Comparison of ENCODE assay signal across 8 cellular contexts in the genomic region with DNA sequence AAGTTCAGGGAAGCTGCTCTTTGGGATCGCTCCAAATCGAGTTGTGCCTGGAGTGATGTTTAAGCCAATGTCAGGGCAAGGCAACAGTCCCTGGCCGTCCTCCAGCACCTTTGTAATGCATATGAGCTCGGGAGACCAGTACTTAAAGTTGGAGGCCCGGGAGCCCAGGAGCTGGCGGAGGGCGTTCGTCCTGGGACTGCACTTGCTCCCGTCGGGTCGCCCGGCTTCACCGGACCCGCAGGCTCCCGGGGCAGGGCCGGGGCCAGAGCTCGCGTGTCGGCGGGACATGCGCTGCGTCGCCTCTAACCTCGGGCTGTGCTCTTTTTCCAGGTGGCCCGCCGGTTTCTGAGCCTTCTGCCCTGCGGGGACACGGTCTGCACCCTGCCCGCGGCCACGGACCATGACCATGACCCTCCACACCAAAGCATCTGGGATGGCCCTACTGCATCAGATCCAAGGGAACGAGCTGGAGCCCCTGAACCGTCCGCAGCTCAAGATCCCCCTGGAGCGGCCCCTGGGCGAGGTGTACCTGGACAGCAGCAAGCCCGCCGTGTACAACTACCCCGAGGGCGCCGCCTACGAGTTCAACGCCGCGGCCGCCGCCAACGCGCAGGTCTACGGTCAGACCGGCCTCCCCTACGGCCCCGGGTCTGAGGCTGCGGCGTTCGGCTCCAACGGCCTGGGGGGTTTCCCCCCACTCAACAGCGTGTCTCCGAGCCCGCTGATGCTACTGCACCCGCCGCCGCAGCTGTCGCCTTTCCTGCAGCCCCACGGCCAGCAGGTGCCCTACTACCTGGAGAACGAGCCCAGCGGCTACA. TPM values are rescaled to one million over a fixed set of nuclear protein-coding genes. Genes with fewer than 3 reads are reported as not detected.
DNase-seq lines count a peak whose midpoint lies in the region; ATAC-seq and TF ChIP-seq lines count a peak whose summit lies in the region.

A gene (plus strand): TSS at position 170 of the 818 bp plus-strand sequence. CDS start 231 bp downstream, at position 401.

- H3K36me3 Mint-ChIP-seq in CD8-positive, alpha-beta T cell: no peaks in the 10 kb centered on the region
- no peaks in the 10 kb centered on the region for H3K36me3 Mint-ChIP-seq in central memory CD8-positive, alpha-beta T cell (ENCODE audit: insufficient read depth)
- H3K36me3 Mint-ChIP-seq in type B pancreatic cell: no peaks in the 10 kb centered on the region

- H3K18ac ChIP-seq in IMR-90 (ENCODE audit: low read depth, low read length): no peak within 1 kb of the TSS

- no peak within 1 kb of the TSS for H3K23ac ChIP-seq in IMR-90 (ENCODE audit: low read depth, low read length)

- peaks cover 39% of the 10 kb centered on the region for H3K27me3 Mint-ChIP-seq in CD8-positive, alpha-beta T cell (ENCODE audit: low read depth)
- peaks cover 85% of the 10 kb centered on the region for H3K27me3 Mint-ChIP-seq in central memory CD8-positive, alpha-beta T cell
- peaks cover 94% of the 10 kb centered on the region for H3K27me3 Mint-ChIP-seq in type B pancreatic cell

- CTCF ChIA-PET in CD8-positive, alpha-beta T cell (lab: Charles Lee): interaction anchor here (1.1 kb wide), 1 partner anchor 9 kb away, joined by 3 read pairs; no protein-coding TSS in a partner anchor
- CTCF ChIA-PET in IMR-90 (lab: Yijun Ruan, JAX): no interaction called here

- no peak within 1 kb of the TSS for H4K91ac ChIP-seq in IMR-90 (ENCODE audit: insufficient read depth, low read depth, low read length)

- POLR2A ChIA-PET in CD8-positive, alpha-beta T cell (lab: Charles Lee): interaction anchor here (1.0 kb wide), 1 partner anchor 9 kb away, joined by 3 read pairs; no protein-coding TSS in a partner anchor
- POLR2A ChIA-PET in IMR-90 (lab: Charles Lee; ENCODE audit: unreplicated experiment): no interaction called here

- H3K4me3 Mint-ChIP-seq in CD8-positive, alpha-beta T cell: peak within 1 kb of the TSS; percentile 60
- peak within 1 kb of the TSS; percentile 58 for H3K4me3 Mint-ChIP-seq in central memory CD8-positive, alpha-beta T cell
- H3K4me3 Mint-ChIP-seq in type B pancreatic cell: peak within 1 kb of the TSS; percentile 87

- H3K4me1 Mint-ChIP-seq in CD8-positive, alpha-beta T cell (ENCODE audit: low read depth): peaks cover 12% of the 10 kb centered on the region
- H3K4me1 Mint-ChIP-seq in central memory CD8-positive, alpha-beta T cell: peaks cover 13% of the 10 kb centered on the region
- H3K4me1 Mint-ChIP-seq in type B pancreatic cell (ENCODE audit: unreplicated experiment): peaks cover 17% of the 10 kb centered on the region

- peak within 1 kb of the TSS; percentile 11 for H2AFZ ChIP-seq in IMR-90 (replicated peaks; ENCODE audit: low read length, poor library complexity)

- WGBS in IMR-90 (ENCODE audit: extremely low coverage in 2 of 2, insufficient read length in 1 of 2), 2 experiments: 2% methylated on average over 20 of the region's 67 CpGs; no CpG with 5 or more reads in 1 of the 2 experiments

- no peak for ATAC-seq in CD8-positive, alpha-beta T cell
- ATAC-seq in IMR-90 (ENCODE audit: low read depth) (no peak), lower lobe of right lung (peak; percentile 61 to 63), HG02763 (IDR thresholded peaks at IDR 0.05; ENCODE audit: unreplicated experiment) (no peak), HG02981 (IDR thresholded peaks at IDR 0.05; ENCODE audit: unreplicated experiment) (no peak), HG03432 (IDR thresholded peaks at IDR 0.05; ENCODE audit: unreplicated experiment) (no peak)
- no peak for ATAC-seq in central memory CD8-positive, alpha-beta T cell (replicated peaks; ENCODE audit: extremely low read depth, poor library complexity, severe bottlenecking)

- dilution Hi-C loops in IMR-90 (cut with HindIII; ENCODE audit: low sequenced_read_pairs, unreplicated experiment): no loop called here

- no peak for TF ChIP-seq RAD21 in IMR-90 (IDR thresholded peaks at IDR 0.05; ENCODE audit: low read length)

- H3K36me3 ChIP-seq in CD8-positive, alpha-beta T cell (ENCODE audit: insufficient read depth, low read length): no peaks in the 10 kb centered on the region
- H3K36me3 ChIP-seq in IMR-90 (ENCODE audit: control insufficient read depth, insufficient read depth, low read length) (no peaks in the 10 kb centered on the region), lower lobe of right lung (no peaks in the 10 kb centered on the region)

- no peak for DNase-seq in CD8-positive, alpha-beta T cell
- DNase-seq in IMR-90 (no peak), lower lobe of right lung (peak; percentile 45), type B pancreatic cell (ENCODE audit: extremely low spot score, unreplicated experiment) (no peak)
- no peak for DNase-seq in central memory CD8-positive, alpha-beta T cell (ENCODE audit: low spot score in 2 of 2)

- no peak within 1 kb of the TSS for H2AK9ac ChIP-seq in IMR-90 (replicated peaks; ENCODE audit: low read depth, low read length, poor library complexity)

- H2BK120ac ChIP-seq in IMR-90 (ENCODE audit: low read depth, low read length): no peak within 1 kb of the TSS

- H3K79me1 ChIP-seq in IMR-90 (ENCODE audit: low read depth in 1 of 2, low read length in 2 of 2): no peaks in the 10 kb centered on the region

- no peak within 1 kb of the TSS for H4K8ac ChIP-seq in IMR-90 (ENCODE audit: low read depth in 2 of 2, low read length in 2 of 2)

- no peak within 1 kb of the TSS for H3K9ac ChIP-seq in IMR-90 (ENCODE audit: low read depth, low read length)

- peaks cover 9% of the 10 kb centered on the region for H3K27me3 ChIP-seq in CD8-positive, alpha-beta T cell (ENCODE audit: insufficient read depth, low read length)
- H3K27me3 ChIP-seq in IMR-90 (ENCODE audit: control insufficient read depth, insufficient read depth, low read length) (peaks cover 31% of the 10 kb centered on the region), lower lobe of right lung (ENCODE audit: low read depth) (peaks cover 38% of the 10 kb centered on the region)

- in situ Hi-C loops in IMR-90 (cut with MboI; ENCODE audit: low sequenced_read_pairs): no loop called here

- no peaks in the 10 kb centered on the region for H3K9me3 ChIP-seq in CD8-positive, alpha-beta T cell (ENCODE audit: low read length)
- H3K9me3 ChIP-seq in IMR-90 (ENCODE audit: control insufficient read depth, insufficient read depth, low read length) (no peaks in the 10 kb centered on the region), lower lobe of right lung (no peaks in the 10 kb centered on the region)

- BruUV-seq in IMR-90 (replicated peaks; lab: Mats Ljungman, UMichigan): no TSS peak

- no peak within 1 kb of the TSS for H3K4me3 ChIP-seq in CD8-positive, alpha-beta T cell (ENCODE audit: low read depth, low read length)
- H3K4me3 ChIP-seq in IMR-90 (ENCODE audit: insufficient read depth, low read depth, low read length) (no peak within 1 kb of the TSS), lower lobe of right lung (peak within 1 kb of the TSS; percentile 53)

- H4K5ac ChIP-seq in IMR-90 (ENCODE audit: low read depth, low read length): no peak within 1 kb of the TSS

- no peak within 1 kb of the TSS for H3K14ac ChIP-seq in IMR-90 (replicated peaks; ENCODE audit: low read depth, low read length)

- no peak within 1 kb of the TSS for H3K27ac Mint-ChIP-seq in CD8-positive, alpha-beta T cell
- H3K27ac Mint-ChIP-seq in central memory CD8-positive, alpha-beta T cell (ENCODE audit: low read depth): no peak within 1 kb of the TSS
- no peak within 1 kb of the TSS for H3K27ac Mint-ChIP-seq in type B pancreatic cell

- H3K4ac ChIP-seq in IMR-90 (ENCODE audit: low read depth, low read length): no peak within 1 kb of the TSS

- no peaks in the 10 kb centered on the region for H3K9me3 Mint-ChIP-seq in CD8-positive, alpha-beta T cell
- H3K9me3 Mint-ChIP-seq in central memory CD8-positive, alpha-beta T cell: no peaks in the 10 kb centered on the region
- H3K9me3 Mint-ChIP-seq in type B pancreatic cell: peaks cover 4% of the 10 kb centered on the region

- H3K4me1 ChIP-seq in CD8-positive, alpha-beta T cell (ENCODE audit: insufficient read depth, low read length): no peaks in the 10 kb centered on the region
- H3K4me1 ChIP-seq in IMR-90 (ENCODE audit: control insufficient read depth, insufficient read depth, low read length) (no peaks in the 10 kb centered on the region; the same call in 1 of the 2 replicates), lower lobe of right lung (peaks cover 23% of the 10 kb centered on the region)

- no peak for TF ChIP-seq POLR2A in IMR-90 (IDR thresholded peaks at IDR 0.05; ENCODE audit: low read depth, low read length)

- no peaks in the 10 kb centered on the region for H4K20me1 ChIP-seq in IMR-90 (ENCODE audit: insufficient read depth, low read length)

- no peak for TF ChIP-seq CTCF in CD8-positive, alpha-beta T cell (IDR thresholded peaks at IDR 0.05)
- TF ChIP-seq CTCF in IMR-90 (conservative IDR thresholded peaks at IDR 0.05; ENCODE audit: low read depth, low read length) (no peak), lower lobe of right lung (IDR thresholded peaks at IDR 0.05) (no peak), type B pancreatic cell (conservative IDR thresholded peaks at IDR 0.05) (no peak)

- no peak within 1 kb of the TSS for H3K56ac ChIP-seq in IMR-90 (ENCODE audit: extremely low read depth, insufficient read depth, low read length)

- no peak within 1 kb of the TSS for H3K27ac ChIP-seq in CD8-positive, alpha-beta T cell (ENCODE audit: low read depth, low read length)
- H3K27ac ChIP-seq in IMR-90 (ENCODE audit: insufficient read depth, low read length) (no peak within 1 kb of the TSS), lower lobe of right lung (no peak within 1 kb of the TSS)

- H2AK5ac ChIP-seq in IMR-90 (ENCODE audit: low read depth, low read length): no peak within 1 kb of the TSS

- H3K9me1 ChIP-seq in IMR-90 (ENCODE audit: insufficient read depth, low read length): no peaks in the 10 kb centered on the region

- no peak within 1 kb of the TSS for H2BK5ac ChIP-seq in IMR-90 (ENCODE audit: low read depth, low read length, poor library complexity, severe bottlenecking)

- H2BK20ac ChIP-seq in IMR-90 (ENCODE audit: low read depth, low read length): no peak within 1 kb of the TSS

- intact Hi-C loops in CD8-positive, alpha-beta T cell (cut with DNase I, micrococcal nuclease): no loop called here
- intact Hi-C loops in IMR-90 (cut with micrococcal nuclease) (no loop called here), lower lobe of right lung (cut with DNase I) (no loop called here)

- no peak within 1 kb of the TSS for H2BK15ac ChIP-seq in IMR-90 (ENCODE audit: low read depth, low read length)

- no peak within 1 kb of the TSS; the same call in 1 of the 2 replicates for H3K4me2 ChIP-seq in IMR-90 (ENCODE audit: low read depth, low read length)

TF ChIP-seq in IMR-90, 13 proteins besides CTCF, POLR2A, EP300 and RAD21 (continues in another document):
- no peak for TF ChIP-seq RFX5 (IDR thresholded peaks at IDR 0.05; ENCODE audit: low read depth, low read length)
- no peak for TF ChIP-seq SMC3 (IDR thresholded peaks at IDR 0.05; ENCODE audit: low read depth, low read length)
- no peak for TF ChIP-seq MAZ (IDR thresholded peaks at IDR 0.05; ENCODE audit: borderline replicate concordance, low read depth, low read length)

RNA-seq across cellular contexts. Expression of the gene that starts here (rescaled TPM):
- total RNA-seq in CD8-positive, alpha-beta T cell: 1 to 10 TPM; 1.6 TPM
- not detected in 2 replicates for total RNA-seq in IMR-90 (2012; rRNA removed)
- polyA plus RNA-seq in IMR-90 (2012; rRNA removed): not detected in 2 replicates
- not detected in 2 replicates for polyA plus RNA-seq in IMR-90 (2012; cell fraction: cytosol; rRNA removed)
- polyA plus RNA-seq in IMR-90 (2012; cell fraction: nucleus; rRNA removed; ENCODE audit: low replicate concordance): not detected in 2 replicates
- 3.7 TPM for total RNA-seq in lower lobe of right lung
- total RNA-seq in type B pancreatic cell (ENCODE audit: low replicate concordance): 0.24 TPM in 2 replicates

Comparison
In these comparisons a context has a peak if more than half of its experiments do, and no peak if none do; other contexts are left out.
1. ATAC-seq: peak in lower lobe of right lung (2 of 2); none in CD8-positive, alpha-beta T cell (single experiment), IMR-90 (single experiment), central memory CD8-positive, alpha-beta T cell (single experiment), HG02763 (single experiment), HG02981 (single experiment) and HG03432 (single experiment).
2. Peak in every context shown above with its lines, with median percentiles within 50 percentile points of each other: H3K4me3 Mint-ChIP-seq.